8 cellular contexts compared by ENCODE assay signal in the genomic region with DNA sequence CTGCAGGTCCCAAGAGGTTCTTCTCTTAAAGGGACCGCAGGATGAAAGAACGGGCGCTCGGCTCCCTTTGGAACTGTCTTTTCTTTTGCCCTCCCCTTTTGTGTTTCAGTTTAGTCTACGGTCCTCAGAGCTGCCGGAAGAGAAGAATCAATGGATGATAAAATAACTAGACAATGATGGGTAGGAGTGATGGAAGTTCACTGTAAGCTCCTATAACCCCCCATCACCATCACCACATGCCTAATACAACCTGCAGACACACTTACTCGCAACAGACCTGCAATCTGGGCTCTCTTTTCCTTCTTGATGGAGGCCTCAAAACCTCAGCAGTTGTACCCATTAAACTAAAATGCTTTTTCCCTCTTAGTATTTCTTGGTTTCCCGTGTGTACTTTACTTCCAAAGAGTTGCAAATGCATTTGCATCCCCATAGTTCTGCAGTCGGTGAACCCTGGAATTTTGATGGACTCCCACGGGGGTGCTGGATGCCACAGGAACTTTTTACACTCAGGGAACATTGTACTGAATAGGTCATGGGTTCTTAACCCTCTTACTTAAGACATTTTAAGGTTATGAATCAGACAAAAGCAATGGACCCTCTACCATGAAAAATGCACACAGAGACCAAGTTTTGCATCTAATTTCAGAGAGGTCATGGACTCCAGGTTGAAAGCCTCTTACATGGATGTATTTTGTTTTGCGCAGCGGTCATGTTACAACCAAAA. TPM values are rescaled to one million over a fixed set of nuclear protein-coding genes. Genes with fewer than 3 reads are reported as not detected.
DNase-seq lines count a peak whose midpoint lies in the region; ATAC-seq and TF ChIP-seq lines count a peak whose summit lies in the region.

No MANE protein-coding gene starts in this region.

- no peaks in the 10 kb centered on the region for H3K9me3 ChIP-seq in smooth muscle cell (replicated peaks; ENCODE audit: low read depth)

- WGBS in smooth muscle cell (ENCODE audit: low lambda C conversion rate): 36% methylated on average over 12 of the region's 12 CpGs

- H3K4me1 ChIP-seq in smooth muscle cell (ENCODE audit: low read depth): peaks cover 13% of the 10 kb centered on the region

- peak overlapping the region; percentile 97 for H3K27ac ChIP-seq in smooth muscle cell (ENCODE audit: low read depth)

- no peaks in the 10 kb centered on the region for H3K27me3 ChIP-seq in smooth muscle cell (ENCODE audit: low read depth)

- DNase-seq in fibroblast of the aortic adventitia (ENCODE audit: low read depth) (no peak), smooth muscle cell (lab: John Stamatoyannopoulos, UW; ENCODE audit: unreplicated experiment) (no peak), omental fat pad (ENCODE audit: low spot score) (no peak), AG08395 (ENCODE audit: low spot score) (no peak)

- no peaks in the 10 kb centered on the region for H3F3A ChIP-seq in smooth muscle cell (ENCODE audit: low read depth)

- no peak for TF ChIP-seq CTCF in fibroblast of the aortic adventitia (IDR thresholded peaks at IDR 0.05; ENCODE audit: insufficient read depth, low read length)
- no peak for TF ChIP-seq CTCF in smooth muscle cell (IDR thresholded peaks at IDR 0.05; ENCODE audit: borderline replicate concordance, insufficient read depth, poor library complexity, severe bottlenecking)
- TF ChIP-seq CTCF in omental fat pad (IDR thresholded peaks at IDR 0.05): no peak

- H2AFZ ChIP-seq in smooth muscle cell (ENCODE audit: low read depth): peak overlapping the region; percentile 94

- peak; percentile 28 for ATAC-seq in GM21528 (IDR thresholded peaks at IDR 0.05; ENCODE audit: low FRiP score, unreplicated experiment)
- ATAC-seq in HG02981 (IDR thresholded peaks at IDR 0.05; ENCODE audit: unreplicated experiment): no peak
- no peak for ATAC-seq in HG03342 (IDR thresholded peaks at IDR 0.05; ENCODE audit: unreplicated experiment)
- ATAC-seq in omental fat pad (ENCODE audit: low FRiP score): no peak

- H3K4me2 ChIP-seq in smooth muscle cell: peak overlapping the region; percentile 89

- peak overlapping the region; percentile 96 for H3K9ac ChIP-seq in smooth muscle cell (ENCODE audit: low read depth)

- H3K79me2 ChIP-seq in smooth muscle cell (ENCODE audit: low read depth): no peaks in the 10 kb centered on the region

- peak; percentile 31 for TF ChIP-seq POLR2A in Raji (IDR thresholded peaks at IDR 0.05; ENCODE audit: insufficient read depth, low read depth, low read length)

- H3K36me3 ChIP-seq in smooth muscle cell (ENCODE audit: low read depth): no peaks in the 10 kb centered on the region

- no peaks in the 10 kb centered on the region for H4K20me1 ChIP-seq in smooth muscle cell (ENCODE audit: low read depth)

- H3K4me3 ChIP-seq in fibroblast of the aortic adventitia (ENCODE audit: low read depth, low read length) (peak overlapping the region; percentile 54), smooth muscle cell (peak overlapping the region; percentile 82)

RNA-seq across cellular contexts. Expression of gene RFX5, which starts 0.6 kb away (rescaled TPM):
- total RNA-seq in fibroblast of the aortic adventitia (ENCODE audit: low replicate concordance) (27.1 and 32.8 TPM in 2 replicates), smooth muscle cell (22.7 and 53.0 TPM in 2 replicates), omental fat pad (10 to 100 TPM; 20.1 to 50.6 (median 24.4) TPM)
- 12.4 and 16.3 TPM in 2 replicates for polyA plus RNA-seq in smooth muscle cell

RNA-seq across cellular contexts. Expression of gene PI4KB, which starts 20.5 kb away (rescaled TPM):
- total RNA-seq in fibroblast of the aortic adventitia (ENCODE audit: low replicate concordance): 38.8 and 41.0 TPM in 2 replicates
- 28.0 and 32.2 TPM in 2 replicates for total RNA-seq in smooth muscle cell
- 46.7 and 58.7 TPM in 2 replicates for polyA plus RNA-seq in smooth muscle cell
- 100 to 1,000 TPM in 1 of 4 donors, 10 to 100 TPM in 3; 80.4 to 109 (median 87.2) TPM for total RNA-seq in omental fat pad

RNA-seq across cellular contexts. Expression of gene SELENBP1, which starts 24.8 kb away (rescaled TPM):
- total RNA-seq in fibroblast of the aortic adventitia (ENCODE audit: low replicate concordance) (26.8 and 70.5 TPM in 2 replicates), smooth muscle cell (22.0 and 26.7 TPM in 2 replicates), omental fat pad (100 to 1,000 TPM in 2 of 4 donors, 10 to 100 TPM in 2; 35.7 to 190 (median 128) TPM)
- 28.8 and 40.2 TPM in 2 replicates for polyA plus RNA-seq in smooth muscle cell

RNA-seq across cellular contexts. Expression of gene PSMB4, which starts 51.7 kb away (rescaled TPM):
- total RNA-seq in fibroblast of the aortic adventitia (ENCODE audit: low replicate concordance): 281 and 892 TPM in 2 replicates
- 308 and 316 TPM in 2 replicates for total RNA-seq in smooth muscle cell
- 88.6 and 94.1 TPM in 2 replicates for polyA plus RNA-seq in smooth muscle cell
- 100 to 1,000 TPM; 218 to 238 (median 231) TPM for total RNA-seq in omental fat pad
